In genomic region chr12:12358528-12358927, GRCh38 we compare ENCODE assay signal across 12 cellular contexts. TPM values are rescaled to one million over a fixed set of nuclear protein-coding genes. Genes with fewer than 3 reads are reported as not detected.
DNase-seq lines count a peak whose midpoint lies in the region; ATAC-seq, FAIRE-seq and TF ChIP-seq lines count a peak whose summit lies in the region.
"Had no signal": no experiment of that assay in that cellular context is flagged by ENCODE, and none has a peak within 500 bp of the region (broad histone marks: within the 10 kb centered on the region; RNA-seq: fewer than 3 reads in every experiment).

No MANE protein-coding gene starts in this region.

- no peak for TF ChIP-seq CTCF in astrocyte (IDR thresholded peaks at IDR 0.05; ENCODE audit: insufficient read depth, low read depth, low read length)

- H3K36me3 Mint-ChIP-seq in stimulated activated naive CD8-positive, alpha-beta T cell treated with anti-CD3 and anti-CD28 coated beads, Interleukin-15, Interleukin-2, amounts not matched to agents 100 ng/mL and 50 ng/mL, for 24 hours (ENCODE audit: low read depth) = peaks cover 17% of the 10 kb centered on the region
- no peaks in the 10 kb centered on the region for H3K36me3 Mint-ChIP-seq in astrocyte (ENCODE audit: low read depth, unreplicated experiment)

- H3K9me3 Mint-ChIP-seq in stimulated activated naive CD8-positive, alpha-beta T cell treated with anti-CD3 and anti-CD28 coated beads, Interleukin-15, Interleukin-2, amounts not matched to agents 100 ng/mL and 50 ng/mL, for 24 hours = no peaks in the 10 kb centered on the region
- no peaks in the 10 kb centered on the region for H3K9me3 Mint-ChIP-seq in astrocyte (ENCODE audit: unreplicated experiment)

- peak overlapping the region; percentile 95 for H3K4me3 Mint-ChIP-seq in stimulated activated naive CD8-positive, alpha-beta T cell treated with anti-CD3 and anti-CD28 coated beads, Interleukin-15, Interleukin-2, amounts not matched to agents 100 ng/mL and 50 ng/mL, for 24 hours
- no peak overlapping the region for H3K4me3 Mint-ChIP-seq in astrocyte (ENCODE audit: unreplicated experiment)

- peaks cover 47% of the 10 kb centered on the region for H3K4me1 Mint-ChIP-seq in stimulated activated naive CD8-positive, alpha-beta T cell treated with anti-CD3 and anti-CD28 coated beads, Interleukin-15, Interleukin-2, amounts not matched to agents 100 ng/mL and 50 ng/mL, for 24 hours (ENCODE audit: low read depth)
- no peaks in the 10 kb centered on the region for H3K4me1 Mint-ChIP-seq in astrocyte (ENCODE audit: low read depth, unreplicated experiment)

- peak overlapping the region; percentile 97 for H3K27ac Mint-ChIP-seq in stimulated activated naive CD8-positive, alpha-beta T cell treated with anti-CD3 and anti-CD28 coated beads, Interleukin-15, Interleukin-2, amounts not matched to agents 100 ng/mL and 50 ng/mL, for 24 hours
- H3K27ac Mint-ChIP-seq in astrocyte (ENCODE audit: unreplicated experiment) = no peak overlapping the region

- no peak for ATAC-seq in stimulated activated naive CD8-positive, alpha-beta T cell treated with anti-CD3 and anti-CD28 coated beads, Interleukin-15, Interleukin-2, amounts not matched to agents 100 U/mL and 50 U/mL, for 24 hours

- DNase-seq in stimulated activated naive CD8-positive, alpha-beta T cell treated with anti-CD3 and anti-CD28 coated beads, Interleukin-15, Interleukin-2, amounts not matched to agents 100 U/mL and 50 U/mL, for 24 hours = no peak
- DNase-seq in astrocyte (ENCODE audit: low read depth) (no peak), NCI-H1694 (lab: John Stamatoyannopoulos, UW) (no peak), iPS-NIHi11 (ENCODE audit: low spot score) (no peak), DMS79 (lab: John Stamatoyannopoulos, UW) (no peak), medulla oblongata (ENCODE audit: extremely low spot score) (no peak)
- DNase-seq: activated CD8-positive, alpha-beta memory T cell treated with anti-CD3 and anti-CD28 coated beads, Interleukin-2, amount 50 U/mL, for 48 hours; DMS 273 treated with DMSO at 0.1 percent for 48 hours; GOT3; stimulated activated CD4-positive, alpha-beta T cell treated with anti-CD3 and anti-CD28 coated beads, Interleukin-2, amount 100 ng/mL, for 24 hours had no signal

- H3K79me2 ChIP-seq in astrocyte (ENCODE audit: insufficient read depth, low read length) = peaks cover 25% of the 10 kb centered on the region

- H3K36me3 ChIP-seq in astrocyte (ENCODE audit: insufficient read depth, low read length) = peaks cover 2% of the 10 kb centered on the region
- H3K36me3 ChIP-seq in muscle layer of duodenum (ENCODE audit: control insufficient read depth in 1 of 2, insufficient read depth in 2 of 2, low read length in 2 of 2) = no peaks in the 10 kb centered on the region

- no peaks in the 10 kb centered on the region for H3K9me3 ChIP-seq in astrocyte (ENCODE audit: insufficient read depth, low read depth, low read length)
- no peaks in the 10 kb centered on the region for H3K9me3 ChIP-seq in muscle layer of duodenum (ENCODE audit: control insufficient read depth in 1 of 2, low read length in 2 of 2)

- H3K27ac ChIP-seq in astrocyte (ENCODE audit: low read depth, low read length) (no peak overlapping the region), muscle layer of duodenum (ENCODE audit: low read length) (peak overlapping the region; percentile 88)

- H2AFZ ChIP-seq in astrocyte (ENCODE audit: low read depth, low read length) = no peak overlapping the region

- H4K20me1 ChIP-seq in astrocyte (ENCODE audit: insufficient read depth, low read length) = no peaks in the 10 kb centered on the region

- H3K4me3 ChIP-seq in astrocyte (ENCODE audit: insufficient read depth, low read depth, low read length) = peak overlapping the region; percentile 79
- peak overlapping the region in 1 of 2 donors; percentile 79 for H3K4me3 ChIP-seq in muscle layer of duodenum (ENCODE audit: low read depth in 1 of 2, low read length in 2 of 2)

- no peaks in the 10 kb centered on the region for H3K27me3 Mint-ChIP-seq in stimulated activated naive CD8-positive, alpha-beta T cell treated with anti-CD3 and anti-CD28 coated beads, Interleukin-15, Interleukin-2, amounts not matched to agents 100 ng/mL and 50 ng/mL, for 24 hours
- no peaks in the 10 kb centered on the region for H3K27me3 Mint-ChIP-seq in astrocyte (ENCODE audit: low read depth, unreplicated experiment)

- no peaks in the 10 kb centered on the region for H3K27me3 ChIP-seq in astrocyte (ENCODE audit: insufficient read depth, low read length)
- H3K27me3 ChIP-seq in muscle layer of duodenum (ENCODE audit: low read depth, low read length) = no peaks in the 10 kb centered on the region

- peak overlapping the region; percentile 91 for H3K9ac ChIP-seq in astrocyte (ENCODE audit: low read length)

- peaks cover 9% of the 10 kb centered on the region for H3K4me1 ChIP-seq in astrocyte (ENCODE audit: insufficient read depth, low read length)
- H3K4me1 ChIP-seq in muscle layer of duodenum (ENCODE audit: control insufficient read depth in 1 of 2, insufficient read depth in 2 of 2, low read length in 2 of 2) = peaks cover 0 to 12% of the 10 kb centered on the region in 2 donors

- FAIRE-seq in astrocyte (lab: Jason Lieb, UNC) = no peak

- H3K4me2 ChIP-seq in astrocyte (ENCODE audit: low read length) = peak overlapping the region; percentile 97

RNA-seq across cellular contexts. Expression of gene BORCS5, which starts 1.6 kb away (rescaled TPM):
- total RNA-seq in astrocyte = 8.1 and 10.4 TPM in 2 replicates

RNA-seq across cellular contexts. Expression of gene MANSC1, which starts 8.5 kb away (rescaled TPM):
- 2.5 and 2.9 TPM in 2 replicates for total RNA-seq in astrocyte
